In genomic region chr10:97494863-97495506, GRCh38 we compare ENCODE assay signal across 9 cellular contexts. TPM values are rescaled to one million over a fixed set of nuclear protein-coding genes. Genes with fewer than 3 reads are reported as not detected.
DNase-seq lines count a peak whose midpoint lies in the region; ATAC-seq and TF ChIP-seq lines count a peak whose summit lies in the region.
"Had no signal": no experiment of that assay in that cellular context is flagged by ENCODE, and none has a peak within 500 bp of the region (broad histone marks: within the 10 kb centered on the region; RNA-seq: fewer than 3 reads in every experiment).

No MANE protein-coding gene starts in this region.

- H3K27me3 Mint-ChIP-seq in naive thymus-derived CD8-positive, alpha-beta T cell: peaks cover 0 to 5% (median 0%) of the 10 kb centered on the region in 5 donors

- intact Hi-C loops in ascending aorta (cut with DNase I): loop anchor here (5.0 kb wide), 1 partner anchor 217 kb away; the partner anchor contains the start of gene MARVELD1

- no peaks in the 10 kb centered on the region for H3K9me3 Mint-ChIP-seq in naive thymus-derived CD8-positive, alpha-beta T cell
- H3K9me3 Mint-ChIP-seq: stimulated activated naive B cell treated with anti-CD40 and anti-IgM and Interleukin-4, amounts not matched to agents 10 μg/mL and 1 μg/mL and 100 μg/mL, for 72 hours had no signal

- no peak overlapping the region for H3K9ac ChIP-seq in HUES64 (ENCODE audit: low read depth, low read length)

- H3K4me1 ChIP-seq in HUES64 (ENCODE audit: insufficient read depth, low read length) (peaks cover 37% of the 10 kb centered on the region), ascending aorta (peaks cover 3 to 28% of the 10 kb centered on the region in 2 donors)

- no peaks in the 10 kb centered on the region for H3K9me3 ChIP-seq in HUES64 (ENCODE audit: insufficient read depth, low read depth, low read length)
- no peaks in the 10 kb centered on the region for H3K9me3 ChIP-seq in ascending aorta

- DNase-seq in ascending aorta (ENCODE audit: low spot score in 2 of 2) (no peak), NCI-H146 (lab: John Stamatoyannopoulos, UW) (no peak), ecto neural progenitor cell (ENCODE audit: low spot score) (no peak)
- DNase-seq in naive thymus-derived CD8-positive, alpha-beta T cell: peak in 7 of 10 donors; percentile 13 to 56 (median 27)
- DNase-seq: KBM-7; stimulated activated naive B cell treated with anti-CD40 and anti-IgM and Interleukin-4, amounts not matched to agents 10 μg/mL and 1 μg/mL and 100 μg/mL, for 72 hours had no signal

- H3K36me3 ChIP-seq in HUES64 (ENCODE audit: insufficient read depth, low read length): 0 out of 2 replicates have a peak, but pooled peaks cover 2% of the 10 kb centered on the region
- no peaks in the 10 kb centered on the region for H3K36me3 ChIP-seq in ascending aorta

- H3K4me3 ChIP-seq in HUES64 (ENCODE audit: low read length) (peak overlapping the region; percentile 15; the same call in 1 of the 2 replicates), ascending aorta (no peak overlapping the region)

- peaks cover 27 to 65% (median 58%) of the 10 kb centered on the region in 4 donors for H3K4me1 Mint-ChIP-seq in naive thymus-derived CD8-positive, alpha-beta T cell

- H3K4me3 Mint-ChIP-seq in naive thymus-derived CD8-positive, alpha-beta T cell: peak overlapping the region; percentile 22 to 83 (median 58)
- H3K4me3 Mint-ChIP-seq: stimulated activated naive B cell treated with anti-CD40 and anti-IgM and Interleukin-4, amounts not matched to agents 10 μg/mL and 1 μg/mL and 100 μg/mL, for 72 hours had no signal

- WGBS in HUES64: 27% methylated on average over 7 of the region's 7 CpGs

- ATAC-seq in naive thymus-derived CD8-positive, alpha-beta T cell: peak in 1 of 2 donors; percentile 12
- ATAC-seq in HG02884 (IDR thresholded peaks at IDR 0.05; ENCODE audit: unreplicated experiment): no peak
- ATAC-seq: activated CD4-positive, CD25-positive, alpha-beta regulatory T cell treated with anti-CD3 and anti-CD28 coated beads, Interleukin-2, amount 50 U/mL, for 24 hours; stimulated activated naive B cell treated with anti-CD40 and anti-IgM and Interleukin-4, amounts not matched to agents 10 μg/mL and 1 μg/mL and 100 μg/mL, for 72 hours had no signal

- H3K27ac ChIP-seq in HUES64 (ENCODE audit: low read depth, low read length): no peak overlapping the region
- H3K27ac ChIP-seq in ascending aorta: peak overlapping the region; percentile 31 to 46

- POLR2A ChIA-PET in naive thymus-derived CD8-positive, alpha-beta T cell (lab: Charles Lee): no interaction called here

- peaks cover 0 to 18% (median 0%) of the 10 kb centered on the region in 3 donors for H3K36me3 Mint-ChIP-seq in naive thymus-derived CD8-positive, alpha-beta T cell

- peak overlapping the region; percentile 66 to 95 (median 90) for H3K27ac Mint-ChIP-seq in naive thymus-derived CD8-positive, alpha-beta T cell
- H3K27ac Mint-ChIP-seq: stimulated activated naive B cell treated with anti-CD40 and anti-IgM and Interleukin-4, amounts not matched to agents 10 μg/mL and 1 μg/mL and 100 μg/mL, for 72 hours had no signal

- no peak for TF ChIP-seq CTCF in ascending aorta (IDR thresholded peaks at IDR 0.05)

- H3K27me3 ChIP-seq in HUES64 (ENCODE audit: insufficient read depth, low read length) (peaks cover 10% of the 10 kb centered on the region), ascending aorta (no peaks in the 10 kb centered on the region)

RNA-seq across cellular contexts. Expression of gene MMS19, which starts 3.2 kb away (rescaled TPM):
- polyA plus RNA-seq in HUES64 (2013, experiment 1 of 2): 81.8 TPM
- 92.4 TPM for polyA plus RNA-seq in HUES64 (2013, experiment 2 of 2)
- total RNA-seq in ascending aorta: 34.0 TPM
- total RNA-seq in naive thymus-derived CD8-positive, alpha-beta T cell: 100 to 1,000 TPM; 106 to 111 TPM
- 10 to 100 TPM; 31.2 to 37.3 (median 32.4) TPM for polyA plus RNA-seq in naive thymus-derived CD8-positive, alpha-beta T cell

RNA-seq across cellular contexts. Expression of gene UBTD1, which starts 3.7 kb away (rescaled TPM):
- polyA plus RNA-seq in HUES64 (2013, experiment 1 of 2): 16.2 TPM
- 15.5 TPM for polyA plus RNA-seq in HUES64 (2013, experiment 2 of 2)
- total RNA-seq in ascending aorta: 33.0 TPM
- 1 to 10 TPM; 1.6 to 2.7 TPM for total RNA-seq in naive thymus-derived CD8-positive, alpha-beta T cell
- polyA plus RNA-seq in naive thymus-derived CD8-positive, alpha-beta T cell: 1 to 10 TPM; 1.2 to 2.5 (median 1.3) TPM

RNA-seq across cellular contexts. Expression of gene ZDHHC16, which starts 49.0 kb away (rescaled TPM):
- 50.6 TPM for polyA plus RNA-seq in HUES64 (2013, experiment 1 of 2)
- 43.2 TPM for polyA plus RNA-seq in HUES64 (2013, experiment 2 of 2)
- 30.4 TPM for total RNA-seq in ascending aorta
- total RNA-seq in naive thymus-derived CD8-positive, alpha-beta T cell: 10 to 100 TPM; 28.1 to 29.3 TPM
- polyA plus RNA-seq in naive thymus-derived CD8-positive, alpha-beta T cell: 10 to 100 TPM; 20.0 to 31.4 (median 25.3) TPM

RNA-seq across cellular contexts. Expression of gene EXOSC1, which starts 49.2 kb away (rescaled TPM):
- polyA plus RNA-seq in HUES64 (2013, experiment 1 of 2): 56.7 TPM
- polyA plus RNA-seq in HUES64 (2013, experiment 2 of 2): 57.9 TPM
- 11.3 TPM for total RNA-seq in ascending aorta
- total RNA-seq in naive thymus-derived CD8-positive, alpha-beta T cell: 10 to 100 TPM; 46.9 to 50.6 TPM
- 10 to 100 TPM; 67.4 to 87.0 (median 77.1) TPM for polyA plus RNA-seq in naive thymus-derived CD8-positive, alpha-beta T cell

Comparison
In these comparisons a context has a peak if more than half of its experiments do, and no peak if none do; other contexts are left out.
1. DNase-seq: peak in naive thymus-derived CD8-positive, alpha-beta T cell (7 of 10); none in ascending aorta (0 of 2), NCI-H146 (single experiment) and ecto neural progenitor cell (single experiment).